11 cellular contexts compared by ENCODE assay signal in genomic region chr6:26328265-26328844, GRCh38. TPM values are rescaled to one million over a fixed set of nuclear protein-coding genes. Genes with fewer than 3 reads are reported as not detected.
DNase-seq lines count a peak whose midpoint lies in the region; ATAC-seq lines count a peak whose summit lies in the region.
"Had no signal": no experiment of that assay in that cellular context is flagged by ENCODE, and none has a peak within 500 bp of the region (broad histone marks: within the 10 kb centered on the region; RNA-seq: fewer than 3 reads in every experiment).

No MANE protein-coding gene starts in this region.

- peaks cover 0 to 7% of the 10 kb centered on the region in 2 donors for H3K27me3 ChIP-seq in naive thymus-derived CD4-positive, alpha-beta T cell (ENCODE audit: control insufficient read depth in 2 of 2, insufficient read depth in 2 of 2, low read length in 2 of 2)

- peak overlapping the region; percentile 53 for H3K4me3 ChIP-seq in Jurkat, Clone E6-1 (ENCODE audit: low read length)
- no peak overlapping the region for H3K4me3 ChIP-seq in naive thymus-derived CD4-positive, alpha-beta T cell (ENCODE audit: low read length)

- peaks cover 67% of the 10 kb centered on the region for H3K27me3 Mint-ChIP-seq in activated naive CD8-positive, alpha-beta T cell treated with anti-CD3 and anti-CD28 coated beads for 36 hours
- peaks cover 4 to 54% (median 36%) of the 10 kb centered on the region in 5 donors for H3K27me3 Mint-ChIP-seq in naive thymus-derived CD4-positive, alpha-beta T cell

- H3K27ac ChIP-seq in naive thymus-derived CD4-positive, alpha-beta T cell (ENCODE audit: low read depth, low read length), result no peak overlapping the region
- H3K27ac ChIP-seq: testis had no signal

- H3K9me3 ChIP-seq in naive thymus-derived CD4-positive, alpha-beta T cell (ENCODE audit: control insufficient read depth in 2 of 3, low read length in 3 of 3), result no peaks in the 10 kb centered on the region
- H3K9me3 ChIP-seq: testis had no signal

- H3K36me3 ChIP-seq in naive thymus-derived CD4-positive, alpha-beta T cell (ENCODE audit: control insufficient read depth in 2 of 3, insufficient read depth in 3 of 3, low read length in 3 of 3), result no peaks in the 10 kb centered on the region

- peaks cover 3% of the 10 kb centered on the region for H3K9me3 Mint-ChIP-seq in activated naive CD8-positive, alpha-beta T cell treated with anti-CD3 and anti-CD28 coated beads for 36 hours
- H3K9me3 Mint-ChIP-seq in naive thymus-derived CD4-positive, alpha-beta T cell, result peaks cover 0 to 31% (median 4%) of the 10 kb centered on the region in 11 donors
- H3K9me3 Mint-ChIP-seq: dendritic cell treated with granulocyte-macrophage colony-stimulating factor and Interleukin-4, amounts not matched to agents 40 ng/mL and 50 ng/mL, for 4 days had no signal

- H3K4me3 Mint-ChIP-seq in activated naive CD8-positive, alpha-beta T cell treated with anti-CD3 and anti-CD28 coated beads for 36 hours, result peak overlapping the region; percentile 73
- peak overlapping the region; percentile 18 to 82 (median 76) for H3K4me3 Mint-ChIP-seq in naive thymus-derived CD4-positive, alpha-beta T cell
- H3K4me3 Mint-ChIP-seq: dendritic cell treated with granulocyte-macrophage colony-stimulating factor and Interleukin-4, amounts not matched to agents 40 ng/mL and 50 ng/mL, for 4 days had no signal

- ATAC-seq in naive thymus-derived CD4-positive, alpha-beta T cell, result peak; percentile 54
- ATAC-seq in HG03442 (IDR thresholded peaks at IDR 0.05; ENCODE audit: unreplicated experiment), result no peak
- ATAC-seq: Right ventricle myocardium inferior had no signal

- no peak overlapping the region for H3K27ac Mint-ChIP-seq in activated naive CD8-positive, alpha-beta T cell treated with anti-CD3 and anti-CD28 coated beads for 36 hours
- H3K27ac Mint-ChIP-seq in naive thymus-derived CD4-positive, alpha-beta T cell, result peak overlapping the region; percentile 7 to 94 (median 79)
- H3K27ac Mint-ChIP-seq: dendritic cell treated with granulocyte-macrophage colony-stimulating factor and Interleukin-4, amounts not matched to agents 40 ng/mL and 50 ng/mL, for 4 days had no signal

- DNase-seq in ELR (ENCODE audit: low read depth), result peak; percentile 61
- DNase-seq in Jurkat, Clone E6-1 (ENCODE audit: low read depth, low spot score), result no peak
- peak; percentile 28 for DNase-seq in activated naive CD8-positive, alpha-beta T cell treated with anti-CD3 and anti-CD28 coated beads for 36 hours
- peak in 7 of 9 donors; percentile 27 to 52 (median 39) for DNase-seq in naive thymus-derived CD4-positive, alpha-beta T cell
- no peak for DNase-seq in D341Med (ENCODE audit: low spot score)
- no peak for DNase-seq in NCI-H2081 treated with DMSO at 0.1 percent for 48 hours (lab: John Stamatoyannopoulos, UW)
- no peak for DNase-seq in UCSD-AML1 (lab: John Stamatoyannopoulos, UW; ENCODE audit: unreplicated experiment)

- peaks cover 47% of the 10 kb centered on the region for H3K4me1 Mint-ChIP-seq in activated naive CD8-positive, alpha-beta T cell treated with anti-CD3 and anti-CD28 coated beads for 36 hours
- peaks cover 16 to 69% (median 57%) of the 10 kb centered on the region in 7 donors for H3K4me1 Mint-ChIP-seq in naive thymus-derived CD4-positive, alpha-beta T cell

- intact Hi-C loops in naive thymus-derived CD4-positive, alpha-beta T cell (cut with micrococcal nuclease), result loop anchor here (2.0 to 10.0 kb wide), 2 partner anchors 16 to 1356 kb away; no protein-coding TSS in a partner anchor

- peaks cover 3% of the 10 kb centered on the region for H3K36me3 Mint-ChIP-seq in activated naive CD8-positive, alpha-beta T cell treated with anti-CD3 and anti-CD28 coated beads for 36 hours
- H3K36me3 Mint-ChIP-seq in naive thymus-derived CD4-positive, alpha-beta T cell, result peaks cover 0 to 4% (median 0%) of the 10 kb centered on the region in 5 donors

- POLR2A ChIA-PET in naive thymus-derived CD4-positive, alpha-beta T cell (lab: Charles Lee), result interaction anchor here (0.7 to 5.0 kb wide), 18 partner anchors 11 to 285 kb away, joined by 3 to 34 read pairs (median 6); partner anchors contain the start of gene HMGN4

- peaks cover 20 to 21% of the 10 kb centered on the region in 2 donors for H3K4me1 ChIP-seq in naive thymus-derived CD4-positive, alpha-beta T cell (ENCODE audit: control insufficient read depth in 2 of 2, insufficient read depth in 2 of 2, low read length in 2 of 2)
- H3K4me1 ChIP-seq: testis had no signal

- CTCF ChIA-PET in naive thymus-derived CD4-positive, alpha-beta T cell (lab: Charles Lee), result interaction anchor here (0.6 to 0.9 kb wide), 2 partner anchors 12 to 145 kb away, joined by 3 to 5 read pairs; a partner anchor contains a TSS

RNA-seq across cellular contexts. Expression of gene BTN3A2, which starts 36.6 kb away (rescaled TPM):
- 37.9 TPM for polyA plus RNA-seq in Jurkat, Clone E6-1 (2012; ENCODE audit: insufficient read depth, insufficient read length)
- total RNA-seq in activated naive CD8-positive, alpha-beta T cell treated with anti-CD3 and anti-CD28 coated beads for 36 hours, result 10 to 100 TPM; 25.6 to 27.0 TPM
- total RNA-seq in naive thymus-derived CD4-positive, alpha-beta T cell, result 100 to 1,000 TPM; 131 to 274 (median 180) TPM
- polyA plus RNA-seq in naive thymus-derived CD4-positive, alpha-beta T cell, result 100 to 1,000 TPM; 113 to 142 TPM

RNA-seq across cellular contexts. Expression of gene BTN2A2, which starts 54.6 kb away (rescaled TPM):
- polyA plus RNA-seq in Jurkat, Clone E6-1 (2012; ENCODE audit: insufficient read depth, insufficient read length), result 12.2 TPM
- total RNA-seq in activated naive CD8-positive, alpha-beta T cell treated with anti-CD3 and anti-CD28 coated beads for 36 hours, result 10 to 100 TPM; 12.8 to 14.9 TPM
- 10 to 100 TPM; 19.8 to 22.3 (median 20.2) TPM for total RNA-seq in naive thymus-derived CD4-positive, alpha-beta T cell
- polyA plus RNA-seq in naive thymus-derived CD4-positive, alpha-beta T cell, result 1 to 10 TPM; 3.4 to 4.4 TPM

Comparison
In these comparisons a context has a peak if more than half of its experiments do, and no peak if none do; other contexts are left out.
1. DNase-seq: peak in ELR (single experiment), activated naive CD8-positive, alpha-beta T cell treated with anti-CD3 and anti-CD28 coated beads for 36 hours (single experiment) and naive thymus-derived CD4-positive, alpha-beta T cell (7 of 9); none in Jurkat, Clone E6-1 (single experiment), D341Med (single experiment), NCI-H2081 treated with DMSO at 0.1 percent for 48 hours (single experiment) and UCSD-AML1 (single experiment).
2. RNA of gene BTN3A2, which starts 36.6 kb away (total RNA-seq): 131 to 274 TPM in naive thymus-derived CD4-positive, alpha-beta T cell; 25.6 to 27.0 TPM in activated naive CD8-positive, alpha-beta T cell treated with anti-CD3 and anti-CD28 coated beads for 36 hours; every median in the first group is over 4 times any median in the second.